In genomic region chr1:89815040-89815439, GRCh38 we compare ENCODE assay signal across 30 cellular contexts.
"Had no signal": no experiment of that assay in that cellular context is flagged by ENCODE, and none has a peak within 500 bp of the region (broad histone marks: within the 10 kb centered on the region; RNA-seq: fewer than 3 reads in every experiment).

No MANE protein-coding gene starts in this region.

- H3K27ac ChIP-seq: body of pancreas, cardiac muscle cell, coronary artery, foreskin keratinocyte, heart left ventricle, parathyroid adenoma, psoas muscle, sigmoid colon, suprapubic skin, tibial artery, upper lobe of right lung had no signal

- H3K79me2 ChIP-seq: parathyroid adenoma had no signal

- ATAC-seq: activated CD4-positive, alpha-beta T cell treated with anti-CD3 and anti-CD28 coated beads for 36 hours; activated T-cell treated with anti-CD3 and anti-CD28 coated beads, Interleukin-2, amount 50 U/mL, for 72 hours; body of pancreas; esophagus mucosa; foreskin keratinocyte; left colon; naive thymus-derived CD8-positive, alpha-beta T cell; psoas muscle; stimulated activated effector memory CD8-positive, alpha-beta T cell treated with anti-CD3 and anti-CD28 coated beads, Interleukin-12 subunit alpha, Interleukin-12 subunit beta, amount 100 ng/mL, for 72 hours had no signal

- H2AFZ ChIP-seq: parathyroid adenoma had no signal

- H3K4me3 Mint-ChIP-seq: activated CD4-positive, alpha-beta T cell treated with anti-CD3 and anti-CD28 coated beads for 36 hours; activated T-cell treated with anti-CD3 and anti-CD28 coated beads, Interleukin-2, amount 50 U/mL, for 72 hours; immature natural killer cell; mesothelial cell of epicardium; stimulated activated effector memory CD8-positive, alpha-beta T cell treated with anti-CD3 and anti-CD28 coated beads, Interleukin-12 subunit alpha, Interleukin-12 subunit beta, amount 100 ng/mL, for 72 hours had no signal

- H3K27ac Mint-ChIP-seq: activated CD4-positive, alpha-beta T cell treated with anti-CD3 and anti-CD28 coated beads for 36 hours; activated naive CD4-positive, alpha-beta T cell treated with anti-CD3 and anti-CD28 coated beads, Interleukin-2, amount 50 U/mL, for 72 hours; activated T-cell treated with anti-CD3 and anti-CD28 coated beads, Interleukin-2, amount 50 U/mL, for 72 hours; mesothelial cell of epicardium; stimulated activated effector memory CD8-positive, alpha-beta T cell treated with anti-CD3 and anti-CD28 coated beads, Interleukin-12 subunit alpha, Interleukin-12 subunit beta, amount 100 ng/mL, for 72 hours had no signal

- H3K36me3 Mint-ChIP-seq: activated naive CD4-positive, alpha-beta T cell treated with anti-CD3 and anti-CD28 coated beads, Interleukin-2, amount 50 U/mL, for 72 hours; mesothelial cell of epicardium; stimulated activated effector memory CD8-positive, alpha-beta T cell treated with anti-CD3 and anti-CD28 coated beads, Interleukin-12 subunit alpha, Interleukin-12 subunit beta, amount 100 ng/mL, for 72 hours had no signal

- H3K4me1 ChIP-seq: foreskin keratinocyte, psoas muscle, upper lobe of right lung had no signal

- H3K36me3 ChIP-seq: cardiac muscle cell, heart left ventricle, sigmoid colon, suprapubic skin, tibial artery, upper lobe of right lung had no signal

- H3K9ac ChIP-seq: parathyroid adenoma had no signal

- H3K9me3 Mint-ChIP-seq: activated naive CD4-positive, alpha-beta T cell treated with anti-CD3 and anti-CD28 coated beads, Interleukin-2, amount 50 U/mL, for 72 hours; activated T-cell treated with anti-CD3 and anti-CD28 coated beads, Interleukin-2, amount 50 U/mL, for 72 hours; immature natural killer cell; mesothelial cell of epicardium; naive thymus-derived CD8-positive, alpha-beta T cell; neural crest cell; stimulated activated effector memory CD8-positive, alpha-beta T cell treated with anti-CD3 and anti-CD28 coated beads, Interleukin-12 subunit alpha, Interleukin-12 subunit beta, amount 100 ng/mL, for 72 hours had no signal

- FAIRE-seq: kidney, small intestine had no signal

- H3K27me3 ChIP-seq: body of pancreas, cardiac muscle cell, sigmoid colon, suprapubic skin, upper lobe of right lung had no signal

- H3K4me3 ChIP-seq: body of pancreas, cardiac muscle cell, coronary artery, heart left ventricle, psoas muscle, sigmoid colon, suprapubic skin, tibial artery, upper lobe of right lung had no signal

- DNase-seq: activated CD4-positive, alpha-beta T cell treated with anti-CD3 and anti-CD28 coated beads for 36 hours; activated CD4-positive, CD25-positive, alpha-beta regulatory T cell; activated naive CD4-positive, alpha-beta T cell; activated T-cell treated with anti-CD3 and anti-CD28 coated beads for 4 hours; activated T-cell treated with anti-CD3 and anti-CD28 coated beads, Interleukin-2, amount 50 U/mL, for 72 hours; cerebellar nuclear complex; foreskin keratinocyte; heart left ventricle; immature natural killer cell; kidney; left colon; mammary epithelial cell; naive thymus-derived CD8-positive, alpha-beta T cell; occipital lobe; psoas muscle; sigmoid colon; small intestine; stimulated activated CD4-positive, alpha-beta T cell treated with anti-CD3 and anti-CD28 coated beads, Interleukin-4, amount 100 ng/mL, for 24 hours; tibial artery; upper lobe of right lung had no signal

- H3K9me3 ChIP-seq: body of pancreas, heart left ventricle, psoas muscle, sigmoid colon, suprapubic skin, tibial artery, upper lobe of right lung had no signal
